ENCODE assay signal across 20 cellular contexts in the genomic region with DNA sequence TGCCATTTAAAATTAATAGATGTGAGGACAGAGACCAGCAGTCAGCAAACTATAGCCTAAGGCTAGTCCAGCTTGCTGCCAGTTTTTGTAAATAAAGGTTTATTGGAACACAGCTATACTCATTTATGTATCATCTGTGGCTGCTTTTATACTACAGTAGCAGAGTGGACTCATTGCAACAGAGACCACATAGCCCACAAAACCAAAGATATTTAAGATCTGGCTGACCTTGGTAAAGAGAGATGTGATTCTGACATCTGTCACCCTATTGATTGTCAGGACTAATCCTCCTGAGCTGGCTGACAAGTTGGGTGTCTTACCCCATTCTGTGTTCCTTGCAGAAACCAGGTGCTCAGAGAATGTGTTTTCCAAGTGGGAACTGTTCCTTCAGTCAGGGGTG.
"Had no signal": no experiment of that assay in that cellular context is flagged by ENCODE, and none has a peak within 500 bp of the region (broad histone marks: within the 10 kb centered on the region; RNA-seq: fewer than 3 reads in every experiment).

No MANE protein-coding gene starts in this region.

- H3K36me3 ChIP-seq: transverse colon had no signal

- H3K4me1 ChIP-seq: heart left ventricle, psoas muscle, stomach, transverse colon had no signal

- DNase-seq: effector CD4-positive, alpha-beta T cell; endodermal cell; erythroblast; heart left ventricle; hippocampal formation; kidney glomerular epithelial cell; mesendoderm; naive thymus-derived CD4-positive, alpha-beta T cell; nephron progenitor cell; psoas muscle; retina; stimulated activated CD4-positive, alpha-beta T cell treated with anti-CD3 and anti-CD28 coated beads, Interleukin-2, amount 100 ng/mL, for 24 hours; stimulated activated CD4-positive, alpha-beta T cell treated with anti-CD3 and anti-CD28 coated beads, Interleukin-4, amount 100 ng/mL, for 4 hours; stimulated activated naive CD4-positive, alpha-beta T cell; stomach; substantia nigra; transverse colon had no signal

- H3K27ac ChIP-seq: coronary artery, heart left ventricle, psoas muscle, skin epidermis, stomach, thoracic aorta, transverse colon had no signal

- H3K9me3 ChIP-seq: heart left ventricle, psoas muscle, stomach, thoracic aorta, transverse colon had no signal

- ATAC-seq: heart left ventricle; naive thymus-derived CD4-positive, alpha-beta T cell had no signal

- H3K27ac Mint-ChIP-seq: endodermal cell, nephron progenitor cell had no signal

- H3K4me3 Mint-ChIP-seq: endodermal cell, nephron progenitor cell had no signal

- H3K27me3 ChIP-seq: heart left ventricle, stomach, transverse colon had no signal

- H3K9me3 Mint-ChIP-seq: endodermal cell, nephron progenitor cell had no signal

- H3K4me3 ChIP-seq: coronary artery, heart left ventricle, psoas muscle, skin epidermis, stomach, thoracic aorta, transverse colon had no signal
